Comparison of ENCODE assay signal across 1 cellular context in the genomic region with DNA sequence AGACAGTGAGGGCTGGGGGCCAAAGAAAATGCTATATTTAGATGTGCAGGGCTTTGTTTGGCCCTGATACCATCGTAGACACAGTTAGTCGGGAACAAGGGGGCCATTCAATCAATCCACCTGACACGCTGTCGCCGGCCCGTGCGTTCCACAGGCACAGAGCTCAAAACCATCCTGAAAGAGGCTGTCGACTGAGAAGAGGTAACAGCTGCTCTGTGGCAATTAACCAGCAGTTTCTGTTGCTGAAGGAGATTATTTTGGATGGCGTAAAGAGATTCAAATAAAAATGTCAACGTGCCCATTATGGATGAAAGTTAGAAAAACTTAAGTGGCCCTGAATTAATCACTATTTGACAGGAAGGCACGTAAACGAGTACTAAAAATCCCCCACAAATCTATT.
TF ChIP-seq lines count a peak whose summit lies in the region.

No MANE protein-coding gene starts in this region.

TF ChIP-seq in GM23338, 12 proteins besides CTCF, POLR2A, EP300 and RAD21 (continued from another document):
- TF ChIP-seq, protein P1, sequence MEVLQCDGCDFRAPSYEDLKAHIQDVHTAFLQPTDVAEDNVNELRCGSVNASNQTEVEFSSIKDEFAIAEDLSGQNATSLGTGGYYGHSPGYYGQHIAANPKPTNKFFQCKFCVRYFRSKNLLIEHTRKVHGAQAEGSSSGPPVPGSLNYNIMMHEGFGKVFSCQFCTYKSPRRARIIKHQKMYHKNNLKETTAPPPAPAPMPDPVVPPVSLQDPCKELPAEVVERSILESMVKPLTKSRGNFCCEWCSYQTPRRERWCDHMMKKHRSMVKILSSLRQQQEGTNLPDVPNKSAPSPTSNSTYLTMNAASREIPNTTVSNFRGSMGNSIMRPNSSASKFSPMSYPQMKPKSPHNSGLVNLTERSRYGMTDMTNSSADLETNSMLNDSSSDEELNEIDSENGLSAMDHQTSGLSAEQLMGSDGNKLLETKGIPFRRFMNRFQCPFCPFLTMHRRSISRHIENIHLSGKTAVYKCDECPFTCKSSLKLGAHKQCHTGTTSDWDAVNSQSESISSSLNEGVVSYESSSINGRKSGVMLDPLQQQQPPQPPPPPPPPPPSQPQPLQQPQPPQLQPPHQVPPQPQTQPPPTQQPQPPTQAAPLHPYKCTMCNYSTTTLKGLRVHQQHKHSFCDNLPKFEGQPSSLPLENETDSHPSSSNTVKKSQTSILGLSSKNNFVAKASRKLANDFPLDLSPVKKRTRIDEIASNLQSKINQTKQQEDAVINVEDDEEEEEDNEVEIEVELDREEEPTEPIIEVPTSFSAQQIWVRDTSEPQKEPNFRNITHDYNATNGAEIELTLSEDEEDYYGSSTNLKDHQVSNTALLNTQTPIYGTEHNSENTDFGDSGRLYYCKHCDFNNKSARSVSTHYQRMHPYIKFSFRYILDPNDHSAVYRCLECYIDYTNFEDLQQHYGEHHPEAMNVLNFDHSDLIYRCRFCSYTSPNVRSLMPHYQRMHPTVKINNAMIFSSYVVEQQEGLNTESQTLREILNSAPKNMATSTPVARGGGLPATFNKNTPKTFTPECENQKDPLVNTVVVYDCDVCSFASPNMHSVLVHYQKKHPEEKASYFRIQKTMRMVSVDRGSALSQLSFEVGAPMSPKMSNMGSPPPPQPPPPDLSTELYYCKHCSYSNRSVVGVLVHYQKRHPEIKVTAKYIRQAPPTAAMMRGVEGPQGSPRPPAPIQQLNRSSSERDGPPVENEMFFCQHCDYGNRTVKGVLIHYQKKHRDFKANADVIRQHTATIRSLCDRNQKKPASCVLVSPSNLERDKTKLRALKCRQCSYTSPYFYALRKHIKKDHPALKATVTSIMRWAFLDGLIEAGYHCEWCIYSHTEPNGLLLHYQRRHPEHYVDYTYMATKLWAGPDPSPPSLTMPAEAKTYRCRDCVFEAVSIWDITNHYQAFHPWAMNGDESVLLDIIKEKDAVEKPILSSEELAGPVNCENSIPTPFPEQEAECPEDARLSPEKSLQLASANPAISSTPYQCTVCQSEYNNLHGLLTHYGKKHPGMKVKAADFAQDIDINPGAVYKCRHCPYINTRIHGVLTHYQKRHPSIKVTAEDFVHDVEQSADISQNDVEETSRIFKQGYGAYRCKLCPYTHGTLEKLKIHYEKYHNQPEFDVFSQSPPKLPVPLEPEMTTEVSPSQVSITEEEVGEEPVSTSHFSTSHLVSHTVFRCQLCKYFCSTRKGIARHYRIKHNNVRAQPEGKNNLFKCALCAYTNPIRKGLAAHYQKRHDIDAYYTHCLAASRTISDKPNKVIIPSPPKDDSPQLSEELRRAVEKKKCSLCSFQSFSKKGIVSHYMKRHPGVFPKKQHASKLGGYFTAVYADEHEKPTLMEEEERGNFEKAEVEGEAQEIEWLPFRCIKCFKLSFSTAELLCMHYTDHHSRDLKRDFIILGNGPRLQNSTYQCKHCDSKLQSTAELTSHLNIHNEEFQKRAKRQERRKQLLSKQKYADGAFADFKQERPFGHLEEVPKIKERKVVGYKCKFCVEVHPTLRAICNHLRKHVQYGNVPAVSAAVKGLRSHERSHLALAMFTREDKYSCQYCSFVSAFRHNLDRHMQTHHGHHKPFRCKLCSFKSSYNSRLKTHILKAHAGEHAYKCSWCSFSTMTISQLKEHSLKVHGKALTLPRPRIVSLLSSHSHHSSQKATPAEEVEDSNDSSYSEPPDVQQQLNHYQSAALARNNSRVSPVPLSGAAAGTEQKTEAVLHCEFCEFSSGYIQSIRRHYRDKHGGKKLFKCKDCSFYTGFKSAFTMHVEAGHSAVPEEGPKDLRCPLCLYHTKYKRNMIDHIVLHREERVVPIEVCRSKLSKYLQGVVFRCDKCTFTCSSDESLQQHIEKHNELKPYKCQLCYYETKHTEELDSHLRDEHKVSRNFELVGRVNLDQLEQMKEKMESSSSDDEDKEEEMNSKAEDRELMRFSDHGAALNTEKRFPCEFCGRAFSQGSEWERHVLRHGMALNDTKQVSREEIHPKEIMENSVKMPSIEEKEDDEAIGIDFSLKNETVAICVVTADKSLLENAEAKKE (CRISPR knock-in tag; IDR thresholded peaks at IDR 0.05) = no peak
- TF ChIP-seq ZNF114 (CRISPR knock-in tag; IDR thresholded peaks at IDR 0.05) = no peak
- no peak for TF ChIP-seq CREB1 (CRISPR knock-in tag; IDR thresholded peaks at IDR 0.05; ENCODE audit: low read depth)
